Comparison of ENCODE assay signal across 2 cellular contexts in the genomic region with DNA sequence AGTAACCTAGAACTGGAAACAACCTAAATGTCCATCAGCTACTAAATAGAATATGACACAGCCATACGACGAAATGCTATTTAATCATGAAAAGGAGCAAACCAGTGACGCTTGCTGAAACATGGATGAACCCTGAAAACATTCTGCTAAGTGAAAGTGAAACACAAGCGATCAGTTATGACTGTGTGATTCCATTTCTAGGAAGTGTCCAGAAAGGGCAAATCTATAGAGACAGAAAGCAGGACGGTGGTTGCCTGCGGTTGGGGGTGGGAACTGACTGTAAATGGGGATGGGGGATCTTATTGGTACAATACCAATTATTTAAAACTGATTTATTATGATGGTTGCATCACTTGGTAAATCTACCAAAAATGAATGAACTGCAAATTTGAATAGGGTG.
TF ChIP-seq lines count a peak whose summit lies in the region.

No MANE protein-coding gene starts in this region.

TF ChIP-seq in HepG2, 621 proteins besides CTCF, POLR2A, EP300 and RAD21 (continued from another document):
- TF ChIP-seq ZNF225 (CRISPR knock-in tag; IDR thresholded peaks at IDR 0.05) = no peak
- no peak for TF ChIP-seq MIER2 (CRISPR knock-in tag; IDR thresholded peaks at IDR 0.05)
- no peak for TF ChIP-seq REPIN1 (CRISPR knock-in tag; IDR thresholded peaks at IDR 0.05; ENCODE audit: borderline replicate concordance, low read depth)
- TF ChIP-seq, protein P1, sequence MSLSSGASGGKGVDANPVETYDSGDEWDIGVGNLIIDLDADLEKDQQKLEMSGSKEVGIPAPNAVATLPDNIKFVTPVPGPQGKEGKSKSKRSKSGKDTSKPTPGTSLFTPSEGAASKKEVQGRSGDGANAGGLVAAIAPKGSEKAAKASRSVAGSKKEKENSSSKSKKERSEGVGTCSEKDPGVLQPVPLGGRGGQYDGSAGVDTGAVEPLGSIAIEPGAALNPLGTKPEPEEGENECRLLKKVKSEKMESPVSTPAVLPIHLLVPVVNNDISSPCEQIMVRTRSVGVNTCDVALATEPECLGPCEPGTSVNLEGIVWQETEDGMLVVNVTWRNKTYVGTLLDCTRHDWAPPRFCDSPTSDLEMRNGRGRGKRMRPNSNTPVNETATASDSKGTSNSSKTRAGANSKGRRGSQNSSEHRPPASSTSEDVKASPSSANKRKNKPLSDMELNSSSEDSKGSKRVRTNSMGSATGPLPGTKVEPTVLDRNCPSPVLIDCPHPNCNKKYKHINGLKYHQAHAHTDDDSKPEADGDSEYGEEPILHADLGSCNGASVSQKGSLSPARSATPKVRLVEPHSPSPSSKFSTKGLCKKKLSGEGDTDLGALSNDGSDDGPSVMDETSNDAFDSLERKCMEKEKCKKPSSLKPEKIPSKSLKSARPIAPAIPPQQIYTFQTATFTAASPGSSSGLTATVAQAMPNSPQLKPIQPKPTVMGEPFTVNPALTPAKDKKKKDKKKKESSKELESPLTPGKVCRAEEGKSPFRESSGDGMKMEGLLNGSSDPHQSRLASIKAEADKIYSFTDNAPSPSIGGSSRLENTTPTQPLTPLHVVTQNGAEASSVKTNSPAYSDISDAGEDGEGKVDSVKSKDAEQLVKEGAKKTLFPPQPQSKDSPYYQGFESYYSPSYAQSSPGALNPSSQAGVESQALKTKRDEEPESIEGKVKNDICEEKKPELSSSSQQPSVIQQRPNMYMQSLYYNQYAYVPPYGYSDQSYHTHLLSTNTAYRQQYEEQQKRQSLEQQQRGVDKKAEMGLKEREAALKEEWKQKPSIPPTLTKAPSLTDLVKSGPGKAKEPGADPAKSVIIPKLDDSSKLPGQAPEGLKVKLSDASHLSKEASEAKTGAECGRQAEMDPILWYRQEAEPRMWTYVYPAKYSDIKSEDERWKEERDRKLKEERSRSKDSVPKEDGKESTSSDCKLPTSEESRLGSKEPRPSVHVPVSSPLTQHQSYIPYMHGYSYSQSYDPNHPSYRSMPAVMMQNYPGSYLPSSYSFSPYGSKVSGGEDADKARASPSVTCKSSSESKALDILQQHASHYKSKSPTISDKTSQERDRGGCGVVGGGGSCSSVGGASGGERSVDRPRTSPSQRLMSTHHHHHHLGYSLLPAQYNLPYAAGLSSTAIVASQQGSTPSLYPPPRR (CRISPR knock-in tag; IDR thresholded peaks at IDR 0.05; ENCODE audit: borderline replicate concordance) = no peak
- TF ChIP-seq KDM2A (CRISPR knock-in tag; IDR thresholded peaks at IDR 0.05; ENCODE audit: borderline replicate concordance, low read depth) = no peak
- TF ChIP-seq RBM39 (IDR thresholded peaks at IDR 0.05; ENCODE audit: low read depth, low read length, poor library complexity, severe bottlenecking) = no peak
- TF ChIP-seq ZNF33B (CRISPR knock-in tag; IDR thresholded peaks at IDR 0.05) = no peak
- TF ChIP-seq, protein P2, sequence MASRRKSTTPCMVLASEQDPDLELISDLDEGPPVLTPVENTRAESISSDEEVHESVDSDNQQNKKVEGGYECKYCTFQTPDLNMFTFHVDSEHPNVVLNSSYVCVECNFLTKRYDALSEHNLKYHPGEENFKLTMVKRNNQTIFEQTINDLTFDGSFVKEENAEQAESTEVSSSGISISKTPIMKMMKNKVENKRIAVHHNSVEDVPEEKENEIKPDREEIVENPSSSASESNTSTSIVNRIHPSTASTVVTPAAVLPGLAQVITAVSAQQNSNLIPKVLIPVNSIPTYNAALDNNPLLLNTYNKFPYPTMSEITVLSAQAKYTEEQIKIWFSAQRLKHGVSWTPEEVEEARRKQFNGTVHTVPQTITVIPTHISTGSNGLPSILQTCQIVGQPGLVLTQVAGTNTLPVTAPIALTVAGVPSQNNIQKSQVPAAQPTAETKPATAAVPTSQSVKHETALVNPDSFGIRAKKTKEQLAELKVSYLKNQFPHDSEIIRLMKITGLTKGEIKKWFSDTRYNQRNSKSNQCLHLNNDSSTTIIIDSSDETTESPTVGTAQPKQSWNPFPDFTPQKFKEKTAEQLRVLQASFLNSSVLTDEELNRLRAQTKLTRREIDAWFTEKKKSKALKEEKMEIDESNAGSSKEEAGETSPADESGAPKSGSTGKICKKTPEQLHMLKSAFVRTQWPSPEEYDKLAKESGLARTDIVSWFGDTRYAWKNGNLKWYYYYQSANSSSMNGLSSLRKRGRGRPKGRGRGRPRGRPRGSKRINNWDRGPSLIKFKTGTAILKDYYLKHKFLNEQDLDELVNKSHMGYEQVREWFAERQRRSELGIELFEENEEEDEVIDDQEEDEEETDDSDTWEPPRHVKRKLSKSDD (CRISPR knock-in tag; IDR thresholded peaks at IDR 0.05; ENCODE audit: low read depth) = no peak

TF ChIP-seq in SK-N-SH, 30 proteins besides CTCF, POLR2A, EP300 and RAD21 (continued from another document):
- TF ChIP-seq, protein P3, sequence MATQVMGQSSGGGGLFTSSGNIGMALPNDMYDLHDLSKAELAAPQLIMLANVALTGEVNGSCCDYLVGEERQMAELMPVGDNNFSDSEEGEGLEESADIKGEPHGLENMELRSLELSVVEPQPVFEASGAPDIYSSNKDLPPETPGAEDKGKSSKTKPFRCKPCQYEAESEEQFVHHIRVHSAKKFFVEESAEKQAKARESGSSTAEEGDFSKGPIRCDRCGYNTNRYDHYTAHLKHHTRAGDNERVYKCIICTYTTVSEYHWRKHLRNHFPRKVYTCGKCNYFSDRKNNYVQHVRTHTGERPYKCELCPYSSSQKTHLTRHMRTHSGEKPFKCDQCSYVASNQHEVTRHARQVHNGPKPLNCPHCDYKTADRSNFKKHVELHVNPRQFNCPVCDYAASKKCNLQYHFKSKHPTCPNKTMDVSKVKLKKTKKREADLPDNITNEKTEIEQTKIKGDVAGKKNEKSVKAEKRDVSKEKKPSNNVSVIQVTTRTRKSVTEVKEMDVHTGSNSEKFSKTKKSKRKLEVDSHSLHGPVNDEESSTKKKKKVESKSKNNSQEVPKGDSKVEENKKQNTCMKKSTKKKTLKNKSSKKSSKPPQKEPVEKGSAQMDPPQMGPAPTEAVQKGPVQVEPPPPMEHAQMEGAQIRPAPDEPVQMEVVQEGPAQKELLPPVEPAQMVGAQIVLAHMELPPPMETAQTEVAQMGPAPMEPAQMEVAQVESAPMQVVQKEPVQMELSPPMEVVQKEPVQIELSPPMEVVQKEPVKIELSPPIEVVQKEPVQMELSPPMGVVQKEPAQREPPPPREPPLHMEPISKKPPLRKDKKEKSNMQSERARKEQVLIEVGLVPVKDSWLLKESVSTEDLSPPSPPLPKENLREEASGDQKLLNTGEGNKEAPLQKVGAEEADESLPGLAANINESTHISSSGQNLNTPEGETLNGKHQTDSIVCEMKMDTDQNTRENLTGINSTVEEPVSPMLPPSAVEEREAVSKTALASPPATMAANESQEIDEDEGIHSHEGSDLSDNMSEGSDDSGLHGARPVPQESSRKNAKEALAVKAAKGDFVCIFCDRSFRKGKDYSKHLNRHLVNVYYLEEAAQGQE (IDR thresholded peaks at IDR 0.05; ENCODE audit: low read depth, low read length) = no peak
- TF ChIP-seq POLR2AphosphoS5 (IDR thresholded peaks at IDR 0.05; ENCODE audit: low read depth, low read length) (no peak), RCOR1 (IDR thresholded peaks at IDR 0.05; ENCODE audit: low read length) (no peak), NRF1 (IDR thresholded peaks at IDR 0.05; ENCODE audit: low read depth, low read length) (no peak), FOXM1 (IDR thresholded peaks at IDR 0.05; ENCODE audit: low read depth) (no peak)
- TF ChIP-seq, protein P4, sequence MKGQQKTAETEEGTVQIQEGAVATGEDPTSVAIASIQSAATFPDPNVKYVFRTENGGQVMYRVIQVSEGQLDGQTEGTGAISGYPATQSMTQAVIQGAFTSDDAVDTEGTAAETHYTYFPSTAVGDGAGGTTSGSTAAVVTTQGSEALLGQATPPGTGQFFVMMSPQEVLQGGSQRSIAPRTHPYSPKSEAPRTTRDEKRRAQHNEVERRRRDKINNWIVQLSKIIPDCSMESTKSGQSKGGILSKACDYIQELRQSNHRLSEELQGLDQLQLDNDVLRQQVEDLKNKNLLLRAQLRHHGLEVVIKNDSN (IDR thresholded peaks at IDR 0.05; ENCODE audit: borderline replicate concordance, low read depth) = no peak
